In the genomic region with DNA sequence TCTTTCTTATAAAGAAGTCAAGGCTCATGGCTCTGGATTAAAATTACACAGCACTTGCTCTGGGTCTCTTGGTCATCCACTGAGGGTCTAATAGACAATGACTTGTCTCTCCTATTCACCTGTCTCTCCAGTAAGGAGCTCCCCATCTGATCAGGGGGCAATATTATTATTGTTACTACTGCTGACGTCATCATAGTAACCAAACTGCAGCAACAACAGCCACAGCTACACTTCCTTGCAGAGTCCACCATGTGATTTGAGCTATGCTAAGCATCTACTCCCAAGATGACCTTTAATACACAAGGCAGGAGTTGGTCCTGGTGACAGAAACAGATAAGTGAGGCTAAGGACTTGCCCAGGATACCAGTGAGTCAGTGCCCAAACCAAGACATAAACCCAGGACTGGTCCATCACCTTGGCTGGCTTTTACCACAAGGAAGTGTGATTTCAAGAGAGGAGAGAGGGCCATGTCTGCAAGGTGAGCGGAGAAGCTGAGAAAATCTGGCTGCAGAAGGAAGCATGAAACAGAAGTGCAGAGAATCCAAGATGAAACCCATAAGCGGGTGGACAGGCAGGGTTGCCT, we compare ENCODE assay signal across 1 cellular context.
TF ChIP-seq lines count a peak whose summit lies in the region.

No MANE protein-coding gene starts in this region.

TF ChIP-seq in IMR-90, 13 proteins besides CTCF, POLR2A, EP300 and RAD21 (continued from another document):
- TF ChIP-seq MAFK (IDR thresholded peaks at IDR 0.05; ENCODE audit: low read depth, low read length) (0 out of 2 replicates have a peak, but pooled peaks have one; percentile 29), MAZ (IDR thresholded peaks at IDR 0.05; ENCODE audit: borderline replicate concordance, low read depth, low read length) (no peak), BHLHE40 (IDR thresholded peaks at IDR 0.05; ENCODE audit: low read depth, low read length) (no peak), RFX5 (IDR thresholded peaks at IDR 0.05; ENCODE audit: low read depth, low read length) (no peak)
